19 cellular contexts compared by ENCODE assay signal in the genomic region with DNA sequence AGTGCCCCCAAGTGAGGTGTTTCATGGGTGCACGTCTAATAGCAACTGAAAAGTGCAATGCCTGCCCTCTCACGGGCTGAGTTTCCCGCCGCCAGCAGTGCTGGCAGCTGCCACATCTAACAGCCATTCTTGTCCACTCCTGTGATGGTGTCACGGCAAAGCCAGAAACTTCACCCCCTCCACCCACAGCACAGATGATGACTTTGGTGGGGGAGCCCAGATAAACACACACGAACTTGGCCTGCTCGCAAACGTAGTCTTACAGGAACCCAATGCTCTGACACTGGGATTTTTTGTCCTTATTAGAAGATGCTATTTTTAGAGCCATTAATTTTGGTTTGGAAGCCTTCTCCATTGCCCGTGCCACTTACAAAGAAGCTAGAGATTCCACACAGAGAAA. TPM values are rescaled to one million over a fixed set of nuclear protein-coding genes. Genes with fewer than 3 reads are reported as not detected.
DNase-seq lines count a peak whose midpoint lies in the region; ATAC-seq, FAIRE-seq and TF ChIP-seq lines count a peak whose summit lies in the region.
"Had no signal": no experiment of that assay in that cellular context is flagged by ENCODE, and none has a peak within 500 bp of the region (broad histone marks: within the 10 kb centered on the region; RNA-seq: fewer than 3 reads in every experiment).

No MANE protein-coding gene starts in this region.

- TF ChIP-seq POLR2A in stomach (IDR thresholded peaks at IDR 0.05): no peak

- TF ChIP-seq EP300 in stomach (IDR thresholded peaks at IDR 0.05): peak; percentile 94

- peaks cover 31 to 48% of the 10 kb centered on the region in 2 donors for H3K4me1 ChIP-seq in ascending aorta
- peaks cover 17 to 18% of the 10 kb centered on the region in 2 donors for H3K4me1 ChIP-seq in muscle layer of duodenum (ENCODE audit: control insufficient read depth in 1 of 2, insufficient read depth in 2 of 2, low read length in 2 of 2)
- H3K4me1 ChIP-seq in stomach: peaks cover 0 to 33% (median 3%) of the 10 kb centered on the region in 4 donors

- 63 to 88% (median 82%) methylated on average over 9 of the region's 9 CpGs for WGBS in stomach, 5 donors

- TF ChIP-seq CTCF in ascending aorta (IDR thresholded peaks at IDR 0.05): no peak
- no peak for TF ChIP-seq CTCF in stomach (IDR thresholded peaks at IDR 0.05)

- intact Hi-C loops in ascending aorta (cut with DNase I) (loop anchor here (1.0 to 10.0 kb wide), 4 partner anchors 20 to 880 kb away; partner anchors contain the start of genes CPXM2 and FAM53B), stomach (cut with DNase I; ENCODE audit: low total_unique reads) (no loop called here)

- H3K9me3 ChIP-seq in ascending aorta: no peaks in the 10 kb centered on the region
- H3K9me3 ChIP-seq in muscle layer of duodenum (ENCODE audit: control insufficient read depth in 1 of 2, low read length in 2 of 2): no peaks in the 10 kb centered on the region
- H3K9me3 ChIP-seq in stomach: no peaks in the 10 kb centered on the region

- ATAC-seq in GM21737 (IDR thresholded peaks at IDR 0.05; ENCODE audit: unreplicated experiment): no peak
- ATAC-seq: HCT116, SK-N-SH treated with all-trans-retinoic acid at 6 μM for 48 hours had no signal

- peaks cover 14 to 19% of the 10 kb centered on the region in 2 donors for H3K36me3 ChIP-seq in ascending aorta
- H3K36me3 ChIP-seq in muscle layer of duodenum (ENCODE audit: control insufficient read depth in 1 of 2, insufficient read depth in 2 of 2, low read length in 2 of 2): peaks cover 0 to 5% of the 10 kb centered on the region in 2 donors
- no peaks in the 10 kb centered on the region for H3K36me3 ChIP-seq in stomach

- peak overlapping the region; percentile 80 to 92 for H3K27ac ChIP-seq in ascending aorta
- H3K27ac ChIP-seq in muscle layer of duodenum (ENCODE audit: low read length): peak overlapping the region; percentile 84
- peak overlapping the region in 3 of 5 donors; percentile 79 to 93 (median 81) for H3K27ac ChIP-seq in stomach
- H3K27ac ChIP-seq: HL-60 had no signal

- FAIRE-seq in RCC 7860 (lab: Jason Lieb, UNC): no peak
- FAIRE-seq: A204.1, D721Med had no signal

- peak overlapping the region in 1 of 2 donors; percentile 6 for H3K4me3 ChIP-seq in ascending aorta
- no peak overlapping the region for H3K4me3 ChIP-seq in muscle layer of duodenum (ENCODE audit: low read depth in 1 of 2, low read length in 2 of 2)
- no peak overlapping the region for H3K4me3 ChIP-seq in stomach

- DNase-seq in ascending aorta (ENCODE audit: low spot score in 2 of 2) (peak; percentile 64 to 91), stomach (no peak), ureter (ENCODE audit: low spot score) (peak; percentile 75), RCC 7860 (ENCODE audit: low spot score) (no peak), NCI-H2196 (lab: John Stamatoyannopoulos, UW; ENCODE audit: unreplicated experiment) (no peak)
- DNase-seq: GOT3, KBM-7, MM.1S, NCI-H1048, NCI-H1436, NCI-H187 treated with DMSO at 0.1 percent for 48 hours, NCI-H2107 had no signal

- no peaks in the 10 kb centered on the region for H3K27me3 ChIP-seq in ascending aorta
- H3K27me3 ChIP-seq in muscle layer of duodenum (ENCODE audit: low read depth, low read length): no peaks in the 10 kb centered on the region
- peaks cover 0 to 5% (median 0%) of the 10 kb centered on the region in 3 donors for H3K27me3 ChIP-seq in stomach

RNA-seq across cellular contexts. Expression of gene CPXM2, which starts 26.7 kb away (rescaled TPM):
- total RNA-seq in ascending aorta: 125 TPM
- total RNA-seq in stomach: 10 to 100 TPM in 3 of 5 donors, 1 to 10 TPM in 2; 9.8 to 33.5 (median 12.8) TPM
- 1 to 10 TPM in 1 of 3 donors, under 1 TPM in 2; 0.46 to 7.9 (median 0.62) TPM for polyA plus RNA-seq in stomach
- total RNA-seq in ureter: 23.6 TPM

Comparison
In these comparisons a context has a peak if more than half of its experiments do, and no peak if none do; other contexts are left out.
1. DNase-seq: peak in ascending aorta (2 of 2) and ureter (single experiment); none in stomach (single experiment), RCC 7860 (single experiment) and NCI-H2196 (single experiment).
2. Peak in every context shown above with its lines, with median percentiles within 50 percentile points of each other: H3K27ac ChIP-seq.